ENCODE assay signal across 1 cellular context in the genomic region with DNA sequence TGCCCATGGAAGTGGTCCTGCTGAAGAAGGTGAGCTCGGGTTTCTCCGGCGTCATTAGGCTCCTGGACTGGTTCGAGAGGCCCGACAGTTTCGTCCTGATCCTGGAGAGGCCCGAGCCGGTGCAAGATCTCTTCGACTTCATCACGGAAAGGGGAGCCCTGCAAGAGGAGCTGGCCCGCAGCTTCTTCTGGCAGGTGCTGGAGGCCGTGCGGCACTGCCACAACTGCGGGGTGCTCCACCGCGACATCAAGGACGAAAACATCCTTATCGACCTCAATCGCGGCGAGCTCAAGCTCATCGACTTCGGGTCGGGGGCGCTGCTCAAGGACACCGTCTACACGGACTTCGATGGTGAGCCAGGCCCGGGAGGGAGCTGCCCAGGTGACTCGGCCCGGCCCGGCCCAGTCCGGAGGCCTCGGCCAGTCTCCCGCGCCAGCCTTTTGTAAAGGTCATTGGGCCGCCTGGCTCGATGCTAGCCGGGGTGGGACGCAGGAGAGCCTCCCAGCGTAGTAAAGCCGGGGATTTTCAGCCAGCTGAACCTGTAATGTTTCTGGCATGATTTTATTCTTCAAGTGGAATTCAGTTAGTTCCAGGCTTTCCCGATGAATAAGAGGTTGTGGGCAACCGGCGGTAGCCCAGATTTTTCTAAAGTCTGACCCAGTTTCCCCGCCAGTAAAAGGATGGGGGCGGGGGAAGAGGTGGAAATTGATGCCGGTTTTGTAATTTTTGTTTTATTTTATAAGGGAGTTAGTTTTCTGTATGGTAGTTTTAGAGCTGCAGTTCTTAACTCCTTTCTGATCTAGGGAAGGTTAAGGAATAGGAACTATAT.
TF ChIP-seq lines count a peak whose summit lies in the region.

No MANE protein-coding gene starts in this region.

TF ChIP-seq in K562, 482 proteins besides CTCF, POLR2A, EP300 and RAD21 (continued from another document and continues in another):
- TF ChIP-seq GATA2 (CRISPR knock-in tag; IDR thresholded peaks at IDR 0.05): peak; percentile 41; the same call in 1 of the 2 replicates
- TF ChIP-seq TCF3 (CRISPR knock-in tag; IDR thresholded peaks at IDR 0.05): no peak
- TF ChIP-seq CREBBP (IDR thresholded peaks at IDR 0.05; ENCODE audit: low read depth, low read length): no peak
- TF ChIP-seq KLF13 (tag; IDR thresholded peaks at IDR 0.05; ENCODE audit: borderline replicate concordance, low read depth): no peak
- no peak for TF ChIP-seq NEUROD1 (IDR thresholded peaks at IDR 0.05; ENCODE audit: borderline replicate concordance, low read depth, low read length, partially characterized antibody)
- TF ChIP-seq TARDBP (IDR thresholded peaks at IDR 0.05): no peak
- TF ChIP-seq, protein P1, sequence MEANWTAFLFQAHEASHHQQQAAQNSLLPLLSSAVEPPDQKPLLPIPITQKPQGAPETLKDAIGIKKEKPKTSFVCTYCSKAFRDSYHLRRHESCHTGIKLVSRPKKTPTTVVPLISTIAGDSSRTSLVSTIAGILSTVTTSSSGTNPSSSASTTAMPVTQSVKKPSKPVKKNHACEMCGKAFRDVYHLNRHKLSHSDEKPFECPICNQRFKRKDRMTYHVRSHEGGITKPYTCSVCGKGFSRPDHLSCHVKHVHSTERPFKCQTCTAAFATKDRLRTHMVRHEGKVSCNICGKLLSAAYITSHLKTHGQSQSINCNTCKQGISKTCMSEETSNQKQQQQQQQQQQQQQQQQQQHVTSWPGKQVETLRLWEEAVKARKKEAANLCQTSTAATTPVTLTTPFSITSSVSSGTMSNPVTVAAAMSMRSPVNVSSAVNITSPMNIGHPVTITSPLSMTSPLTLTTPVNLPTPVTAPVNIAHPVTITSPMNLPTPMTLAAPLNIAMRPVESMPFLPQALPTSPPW (CRISPR knock-in tag; IDR thresholded peaks at IDR 0.05): no peak
- no peak for TF ChIP-seq ARNT (IDR thresholded peaks at IDR 0.05)
- no peak for TF ChIP-seq SP1 (CRISPR knock-in tag; IDR thresholded peaks at IDR 0.05)
- no peak for TF ChIP-seq LEF1 (IDR thresholded peaks at IDR 0.05)
- no peak for TF ChIP-seq ZNF584 (CRISPR knock-in tag; IDR thresholded peaks at IDR 0.05; ENCODE audit: low read depth)
- TF ChIP-seq, protein P2, sequence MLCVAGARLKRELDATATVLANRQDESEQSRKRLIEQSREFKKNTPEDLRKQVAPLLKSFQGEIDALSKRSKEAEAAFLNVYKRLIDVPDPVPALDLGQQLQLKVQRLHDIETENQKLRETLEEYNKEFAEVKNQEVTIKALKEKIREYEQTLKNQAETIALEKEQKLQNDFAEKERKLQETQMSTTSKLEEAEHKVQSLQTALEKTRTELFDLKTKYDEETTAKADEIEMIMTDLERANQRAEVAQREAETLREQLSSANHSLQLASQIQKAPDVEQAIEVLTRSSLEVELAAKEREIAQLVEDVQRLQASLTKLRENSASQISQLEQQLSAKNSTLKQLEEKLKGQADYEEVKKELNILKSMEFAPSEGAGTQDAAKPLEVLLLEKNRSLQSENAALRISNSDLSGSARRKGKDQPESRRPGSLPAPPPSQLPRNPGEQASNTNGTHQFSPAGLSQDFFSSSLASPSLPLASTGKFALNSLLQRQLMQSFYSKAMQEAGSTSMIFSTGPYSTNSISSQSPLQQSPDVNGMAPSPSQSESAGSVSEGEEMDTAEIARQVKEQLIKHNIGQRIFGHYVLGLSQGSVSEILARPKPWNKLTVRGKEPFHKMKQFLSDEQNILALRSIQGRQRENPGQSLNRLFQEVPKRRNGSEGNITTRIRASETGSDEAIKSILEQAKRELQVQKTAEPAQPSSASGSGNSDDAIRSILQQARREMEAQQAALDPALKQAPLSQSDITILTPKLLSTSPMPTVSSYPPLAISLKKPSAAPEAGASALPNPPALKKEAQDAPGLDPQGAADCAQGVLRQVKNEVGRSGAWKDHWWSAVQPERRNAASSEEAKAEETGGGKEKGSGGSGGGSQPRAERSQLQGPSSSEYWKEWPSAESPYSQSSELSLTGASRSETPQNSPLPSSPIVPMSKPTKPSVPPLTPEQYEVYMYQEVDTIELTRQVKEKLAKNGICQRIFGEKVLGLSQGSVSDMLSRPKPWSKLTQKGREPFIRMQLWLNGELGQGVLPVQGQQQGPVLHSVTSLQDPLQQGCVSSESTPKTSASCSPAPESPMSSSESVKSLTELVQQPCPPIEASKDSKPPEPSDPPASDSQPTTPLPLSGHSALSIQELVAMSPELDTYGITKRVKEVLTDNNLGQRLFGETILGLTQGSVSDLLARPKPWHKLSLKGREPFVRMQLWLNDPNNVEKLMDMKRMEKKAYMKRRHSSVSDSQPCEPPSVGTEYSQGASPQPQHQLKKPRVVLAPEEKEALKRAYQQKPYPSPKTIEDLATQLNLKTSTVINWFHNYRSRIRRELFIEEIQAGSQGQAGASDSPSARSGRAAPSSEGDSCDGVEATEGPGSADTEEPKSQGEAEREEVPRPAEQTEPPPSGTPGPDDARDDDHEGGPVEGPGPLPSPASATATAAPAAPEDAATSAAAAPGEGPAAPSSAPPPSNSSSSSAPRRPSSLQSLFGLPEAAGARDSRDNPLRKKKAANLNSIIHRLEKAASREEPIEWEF (CRISPR knock-in tag; IDR thresholded peaks at IDR 0.05): no peak; the same call in 1 of the 2 replicates
- 0 out of 2 replicates have a peak, but pooled peaks have one; percentile 53 for TF ChIP-seq NFATC3 (IDR thresholded peaks at IDR 0.05)
- no peak for TF ChIP-seq COPS2 (conservative IDR thresholded peaks at IDR 0.05)
- TF ChIP-seq SAFB (IDR thresholded peaks at IDR 0.05; ENCODE audit: borderline replicate concordance, low read depth, low read length): no peak
- no peak for TF ChIP-seq KDM5B (IDR thresholded peaks at IDR 0.05; ENCODE audit: insufficient replicate concordance, low read depth, low read length)
- TF ChIP-seq ELF2 (CRISPR knock-in tag; IDR thresholded peaks at IDR 0.05): 0 out of 2 replicates have a peak, but pooled peaks have one; percentile 10
- no peak for TF ChIP-seq ARID2 (IDR thresholded peaks at IDR 0.05)
- TF ChIP-seq EGR1 (conservative IDR thresholded peaks at IDR 0.05): no peak; the same call in none of the 2 replicates
- no peak for TF ChIP-seq ZNF280A (IDR thresholded peaks at IDR 0.05; ENCODE audit: low read depth, partially characterized antibody)
- 0 out of 4 replicates have a peak, but pooled peaks of 1 of the 2 experiments have one; percentile 40 for TF ChIP-seq TEAD1 (CRISPR knock-in tag; IDR thresholded peaks at IDR 0.05)
- no peak for TF ChIP-seq HMBOX1 (IDR thresholded peaks at IDR 0.05)
- no peak for TF ChIP-seq GTF2F1 (IDR thresholded peaks at IDR 0.05; ENCODE audit: low read depth, low read length)
- no peak for TF ChIP-seq NR3C1 (CRISPR knock-in tag; IDR thresholded peaks at IDR 0.05)
- no peak for TF ChIP-seq PML (IDR thresholded peaks at IDR 0.05; ENCODE audit: low read length)
- no peak for TF ChIP-seq EHMT2 (IDR thresholded peaks at IDR 0.05)
- TF ChIP-seq KDM2B (CRISPR knock-in tag; IDR thresholded peaks at IDR 0.05): no peak
- TF ChIP-seq, protein P3, sequence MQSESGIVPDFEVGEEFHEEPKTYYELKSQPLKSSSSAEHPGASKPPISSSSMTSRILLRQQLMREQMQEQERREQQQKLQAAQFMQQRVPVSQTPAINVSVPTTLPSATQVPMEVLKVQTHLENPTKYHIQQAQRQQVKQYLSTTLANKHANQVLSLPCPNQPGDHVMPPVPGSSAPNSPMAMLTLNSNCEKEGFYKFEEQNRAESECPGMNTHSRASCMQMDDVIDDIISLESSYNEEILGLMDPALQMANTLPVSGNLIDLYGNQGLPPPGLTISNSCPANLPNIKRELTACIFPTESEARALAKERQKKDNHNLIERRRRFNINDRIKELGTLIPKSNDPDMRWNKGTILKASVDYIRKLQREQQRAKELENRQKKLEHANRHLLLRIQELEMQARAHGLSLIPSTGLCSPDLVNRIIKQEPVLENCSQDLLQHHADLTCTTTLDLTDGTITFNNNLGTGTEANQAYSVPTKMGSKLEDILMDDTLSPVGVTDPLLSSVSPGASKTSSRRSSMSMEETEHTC (IDR thresholded peaks at IDR 0.05): no peak
- TF ChIP-seq, protein P4, sequence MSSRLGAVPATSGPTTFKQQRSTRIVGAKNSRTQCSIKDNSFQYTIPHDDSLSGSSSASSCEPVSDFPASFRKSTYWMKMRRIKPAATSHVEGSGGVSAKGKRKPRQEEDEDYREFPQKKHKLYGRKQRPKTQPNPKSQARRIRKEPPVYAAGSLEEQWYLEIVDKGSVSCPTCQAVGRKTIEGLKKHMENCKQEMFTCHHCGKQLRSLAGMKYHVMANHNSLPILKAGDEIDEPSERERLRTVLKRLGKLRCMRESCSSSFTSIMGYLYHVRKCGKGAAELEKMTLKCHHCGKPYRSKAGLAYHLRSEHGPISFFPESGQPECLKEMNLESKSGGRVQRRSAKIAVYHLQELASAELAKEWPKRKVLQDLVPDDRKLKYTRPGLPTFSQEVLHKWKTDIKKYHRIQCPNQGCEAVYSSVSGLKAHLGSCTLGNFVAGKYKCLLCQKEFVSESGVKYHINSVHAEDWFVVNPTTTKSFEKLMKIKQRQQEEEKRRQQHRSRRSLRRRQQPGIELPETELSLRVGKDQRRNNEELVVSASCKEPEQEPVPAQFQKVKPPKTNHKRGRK (tag; IDR thresholded peaks at IDR 0.05): no peak
- TF ChIP-seq ZNF3 (CRISPR knock-in tag; IDR thresholded peaks at IDR 0.05): no peak
- no peak for TF ChIP-seq EZH2 (IDR thresholded peaks at IDR 0.05; ENCODE audit: borderline replicate concordance, low read depth, low read length)
- TF ChIP-seq, protein P5, sequence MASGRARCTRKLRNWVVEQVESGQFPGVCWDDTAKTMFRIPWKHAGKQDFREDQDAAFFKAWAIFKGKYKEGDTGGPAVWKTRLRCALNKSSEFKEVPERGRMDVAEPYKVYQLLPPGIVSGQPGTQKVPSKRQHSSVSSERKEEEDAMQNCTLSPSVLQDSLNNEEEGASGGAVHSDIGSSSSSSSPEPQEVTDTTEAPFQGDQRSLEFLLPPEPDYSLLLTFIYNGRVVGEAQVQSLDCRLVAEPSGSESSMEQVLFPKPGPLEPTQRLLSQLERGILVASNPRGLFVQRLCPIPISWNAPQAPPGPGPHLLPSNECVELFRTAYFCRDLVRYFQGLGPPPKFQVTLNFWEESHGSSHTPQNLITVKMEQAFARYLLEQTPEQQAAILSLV (tag; IDR thresholded peaks at IDR 0.05): no peak
- TF ChIP-seq CHD2 (IDR thresholded peaks at IDR 0.05; ENCODE audit: low read depth, low read length): no peak
- TF ChIP-seq SP2 (IDR thresholded peaks at IDR 0.05; ENCODE audit: extremely low read depth, low read depth, low read length, poor library complexity, severe bottlenecking): no peak
- no peak for TF ChIP-seq FOXO4 (CRISPR knock-in tag; IDR thresholded peaks at IDR 0.05)
- TF ChIP-seq, protein P6, sequence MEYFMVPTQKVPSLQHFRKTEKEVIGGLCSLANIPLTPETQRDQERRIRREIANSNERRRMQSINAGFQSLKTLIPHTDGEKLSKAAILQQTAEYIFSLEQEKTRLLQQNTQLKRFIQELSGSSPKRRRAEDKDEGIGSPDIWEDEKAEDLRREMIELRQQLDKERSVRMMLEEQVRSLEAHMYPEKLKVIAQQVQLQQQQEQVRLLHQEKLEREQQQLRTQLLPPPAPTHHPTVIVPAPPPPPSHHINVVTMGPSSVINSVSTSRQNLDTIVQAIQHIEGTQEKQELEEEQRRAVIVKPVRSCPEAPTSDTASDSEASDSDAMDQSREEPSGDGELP (CRISPR knock-in tag; IDR thresholded peaks at IDR 0.05; ENCODE audit: borderline replicate concordance): no peak
- TF ChIP-seq POLR3A (IDR thresholded peaks at IDR 0.05; ENCODE audit: borderline replicate concordance, extremely low read depth, insufficient read depth, insufficient read length): no peak
- no peak for TF ChIP-seq ZNF395 (CRISPR knock-in tag; IDR thresholded peaks at IDR 0.05)
